ENCODE assay signal across 8 cellular contexts in the genomic region with DNA sequence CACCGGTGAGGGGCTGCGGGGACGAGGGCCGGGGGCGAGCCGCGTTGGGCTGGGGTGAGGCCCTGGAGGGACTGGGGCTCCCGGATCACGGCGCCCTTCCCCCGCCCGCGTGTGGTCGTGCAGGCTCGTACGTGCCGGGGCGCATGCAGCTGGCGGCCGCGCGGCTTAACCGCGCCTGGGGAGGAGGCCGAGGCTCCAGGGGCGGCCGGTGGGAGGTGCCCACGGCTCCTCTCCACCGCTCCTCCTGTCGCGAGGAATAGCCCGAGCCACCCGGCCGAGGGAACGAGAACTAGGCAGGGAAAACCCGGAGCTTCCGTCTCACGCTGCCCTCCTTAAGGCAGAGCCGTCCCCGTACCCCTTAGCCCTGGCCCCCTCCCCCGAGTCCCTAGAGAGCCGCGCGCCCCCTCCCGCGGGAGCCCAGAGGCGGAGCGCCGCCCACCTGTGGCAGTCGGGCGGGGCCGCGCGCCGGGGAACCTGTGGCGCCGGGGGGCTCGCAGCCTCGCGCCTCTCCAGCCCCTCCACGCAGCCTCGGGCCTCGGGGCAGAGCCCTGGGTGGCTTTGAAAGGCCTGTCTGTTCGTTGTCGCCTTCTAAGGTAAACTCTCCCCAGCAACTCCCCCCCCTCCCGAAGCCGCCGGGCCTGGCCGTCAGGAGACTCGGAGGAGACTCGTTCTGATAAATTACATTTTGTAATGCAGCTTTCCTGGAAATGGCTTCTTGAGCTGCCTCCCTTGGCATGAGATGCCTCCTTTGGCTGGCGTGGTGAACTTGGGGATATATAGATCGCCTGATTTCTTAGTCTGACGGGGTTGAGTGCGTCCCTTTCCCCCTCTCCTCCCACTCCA. TPM values are rescaled to one million over a fixed set of nuclear protein-coding genes. Genes with fewer than 3 reads are reported as not detected.
DNase-seq lines count a peak whose midpoint lies in the region; ATAC-seq, FAIRE-seq and TF ChIP-seq lines count a peak whose summit lies in the region.

No MANE protein-coding gene starts in this region.

- H3K79me2 ChIP-seq in osteoblast (ENCODE audit: insufficient read depth, low read length) = peaks cover 3% of the 10 kb centered on the region

- no peaks in the 10 kb centered on the region for H3K9me3 ChIP-seq in osteoblast (ENCODE audit: low read depth, low read length)

- H3K4me3 Mint-ChIP-seq in activated T-helper 17 cell treated with anti-CD3 and anti-CD28 coated beads, Interleukin-2, amount 50 U/mL, for 72 hours = peak overlapping the region; percentile 94

- FAIRE-seq in GM18507 (lab: Jason Lieb, UNC) = peak; percentile 69

- no peaks in the 10 kb centered on the region for H4K20me1 ChIP-seq in osteoblast (ENCODE audit: insufficient read depth, low read length)

- peaks cover 20% of the 10 kb centered on the region for H3K4me1 Mint-ChIP-seq in activated T-helper 17 cell treated with anti-CD3 and anti-CD28 coated beads, Interleukin-2, amount 50 U/mL, for 72 hours

- TF ChIP-seq CTCF in osteoblast (IDR thresholded peaks at IDR 0.05; ENCODE audit: extremely low read depth, low read depth, low read length) = no peak

- DNase-seq in AG20443 (ENCODE audit: low spot score) (peak; percentile 79), GM18507 (ENCODE audit: extremely low spot score, insufficient read length, low read depth) (no peak), NCI-H748 (lab: John Stamatoyannopoulos, UW; ENCODE audit: unreplicated experiment) (peak; percentile 77), glomerular visceral epithelial cell (ENCODE audit: extremely low spot score) (peak; percentile 60), osteoblast (ENCODE audit: insufficient read length, low spot score, missing footprints) (peak; percentile 95), NCI-H2196 treated with DMSO at 0.1 percent for 48 hours (lab: John Stamatoyannopoulos, UW; ENCODE audit: unreplicated experiment) (no peak)

- peaks cover 19% of the 10 kb centered on the region for H3K27me3 ChIP-seq in osteoblast (ENCODE audit: insufficient read depth, low read length)

- ATAC-seq in HG03025 (IDR thresholded peaks at IDR 0.05; ENCODE audit: low FRiP score, unreplicated experiment) = peak; percentile 46
- ATAC-seq in activated T-helper 17 cell treated with anti-CD3 and anti-CD28 coated beads, Interleukin-2, amount 50 U/mL, for 72 hours (replicated peaks) = peak; percentile 78

- no peaks in the 10 kb centered on the region for H3K36me3 ChIP-seq in osteoblast (ENCODE audit: insufficient read depth, low read length)

- peak overlapping the region; percentile 89 for H3K27ac Mint-ChIP-seq in activated T-helper 17 cell treated with anti-CD3 and anti-CD28 coated beads, Interleukin-2, amount 50 U/mL, for 72 hours

- peaks cover 45% of the 10 kb centered on the region for H3K36me3 Mint-ChIP-seq in activated T-helper 17 cell treated with anti-CD3 and anti-CD28 coated beads, Interleukin-2, amount 50 U/mL, for 72 hours (ENCODE audit: low read depth)

- H3K4me2 ChIP-seq in osteoblast (ENCODE audit: insufficient read depth, low read length) = peak overlapping the region; percentile 84

- no peak overlapping the region for H3K27ac ChIP-seq in osteoblast (ENCODE audit: low read depth, low read length)

- H3K27me3 Mint-ChIP-seq in activated T-helper 17 cell treated with anti-CD3 and anti-CD28 coated beads, Interleukin-2, amount 50 U/mL, for 72 hours = peaks cover 35% of the 10 kb centered on the region

- H3K4me1 ChIP-seq in osteoblast (ENCODE audit: insufficient read depth, low read length) = peaks cover 8% of the 10 kb centered on the region

- H3K4me3 ChIP-seq in osteoblast (ENCODE audit: insufficient read depth, low read length) = peak overlapping the region; percentile 78

- peak overlapping the region; percentile 19 for H2AFZ ChIP-seq in osteoblast (ENCODE audit: low read length)

- H3K9me3 Mint-ChIP-seq in activated T-helper 17 cell treated with anti-CD3 and anti-CD28 coated beads, Interleukin-2, amount 50 U/mL, for 72 hours = no peaks in the 10 kb centered on the region

RNA-seq across cellular contexts. Expression of a gene that starts 0.8 kb away (rescaled TPM):
- total RNA-seq in activated T-helper 17 cell treated with anti-CD3 and anti-CD28 coated beads, Interleukin-2, amount 50 U/mL, for 72 hours = 100 to 1,000 TPM; 112 to 142 TPM
- total RNA-seq in osteoblast = 18.3 and 37.6 TPM in 2 replicates

Comparison
In these comparisons a context has a peak if more than half of its experiments do, and no peak if none do; other contexts are left out.
1. DNase-seq: peak in AG20443 (single experiment), NCI-H748 (single experiment), glomerular visceral epithelial cell (single experiment) and osteoblast (single experiment); none in GM18507 (single experiment) and NCI-H2196 treated with DMSO at 0.1 percent for 48 hours (single experiment).